Comparison of ENCODE assay signal across 19 cellular contexts in the genomic region with DNA sequence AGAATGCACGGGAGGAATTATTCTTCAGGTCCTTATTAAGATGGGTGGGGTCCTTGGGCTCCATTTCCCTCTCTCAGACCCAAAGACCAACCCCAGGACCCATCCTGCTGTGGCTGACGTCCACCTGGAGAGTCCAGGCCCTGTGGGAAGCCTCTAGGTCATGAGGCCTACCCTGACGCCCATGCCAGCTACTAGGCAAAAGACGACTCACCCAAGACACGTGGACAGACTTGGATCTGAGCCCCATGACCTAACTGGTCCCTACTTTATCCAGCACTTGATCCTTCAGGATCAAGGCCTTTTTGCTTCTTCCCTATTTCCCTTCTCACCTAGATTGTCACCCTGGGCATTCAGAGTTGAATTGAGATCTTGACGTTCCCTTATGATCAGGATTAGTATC.
"Had no signal": no experiment of that assay in that cellular context is flagged by ENCODE, and none has a peak within 500 bp of the region (broad histone marks: within the 10 kb centered on the region; RNA-seq: fewer than 3 reads in every experiment).

No MANE protein-coding gene starts in this region.

- H3K27ac Mint-ChIP-seq: endodermal cell, immature natural killer cell, naive B cell, nephron had no signal

- H3K9me3 ChIP-seq: colonic mucosa, left lung, lower lobe of right lung, sigmoid colon, tibial artery, upper lobe of left lung, uterus had no signal

- H3K9me3 Mint-ChIP-seq: immature natural killer cell had no signal

- H3K27ac ChIP-seq: colonic mucosa, left lung, lower lobe of right lung, sigmoid colon, tibial artery, upper lobe of left lung, uterus had no signal

- DNase-seq: colonic mucosa; effector CD4-positive, alpha-beta T cell; endodermal cell; foreskin fibroblast; immature natural killer cell; left lung; lower lobe of right lung; mesenchymal stem cell; midbrain; naive B cell; occipital lobe; sigmoid colon; small intestine; stimulated activated CD4-positive, alpha-beta T cell treated with anti-CD3 and anti-CD28 coated beads, Interleukin-12 subunit alpha, Interleukin-12 subunit beta, amount 100 ng/mL, for 4 hours; stimulated activated naive CD8-positive, alpha-beta T cell treated with anti-CD3 and anti-CD28 coated beads, Interleukin-15, Interleukin-2, amounts not matched to agents 100 U/mL and 50 U/mL, for 24 hours; tibial artery; upper lobe of left lung; uterus had no signal

- H3K4me1 Mint-ChIP-seq: immature natural killer cell, naive B cell had no signal

- H3K27me3 ChIP-seq: colonic mucosa, sigmoid colon, upper lobe of left lung, uterus had no signal

- H3K4me3 Mint-ChIP-seq: endodermal cell, immature natural killer cell, nephron had no signal

- H3K4me3 ChIP-seq: colonic mucosa, left lung, lower lobe of right lung, sigmoid colon, tibial artery, upper lobe of left lung, uterus had no signal

- ATAC-seq: left lung; lower lobe of right lung; stimulated activated naive CD8-positive, alpha-beta T cell treated with anti-CD3 and anti-CD28 coated beads, Interleukin-15, Interleukin-2, amounts not matched to agents 100 U/mL and 50 U/mL, for 24 hours had no signal

- H3K36me3 Mint-ChIP-seq: immature natural killer cell had no signal

- H3K4me1 ChIP-seq: colonic mucosa, left lung, lower lobe of right lung, sigmoid colon, tibial artery, upper lobe of left lung, uterus had no signal

- H3K36me3 ChIP-seq: colonic mucosa, left lung, lower lobe of right lung, sigmoid colon, tibial artery, upper lobe of left lung, uterus had no signal
